In genomic region chr13:32125221-32125621, GRCh38 we compare ENCODE assay signal across 15 cellular contexts.
A peak's percentile ranks its signal among the peaks of the same experiment; 100 is the strongest.
DNase-seq lines count a peak whose midpoint lies in the region; ATAC-seq and TF ChIP-seq lines count a peak whose summit lies in the region.
"Had no signal": no experiment of that assay in that cellular context is flagged by ENCODE, and none has a peak within 500 bp of the region (broad histone marks: within the 10 kb centered on the region; RNA-seq: fewer than 3 reads in every experiment).

No MANE protein-coding gene starts in this region.

- H3K36me3 Mint-ChIP-seq in naive thymus-derived CD4-positive, alpha-beta T cell, result peaks cover 5 to 50% (median 23%) of the 10 kb centered on the region in 5 donors

- H3K27ac ChIP-seq in RWPE2 (ENCODE audit: poor library complexity, severe bottlenecking), result no peak overlapping the region
- peak overlapping the region; percentile 69 for H3K27ac ChIP-seq in skeletal muscle tissue (ENCODE audit: low read depth, low read length)
- H3K27ac ChIP-seq in naive thymus-derived CD4-positive, alpha-beta T cell (ENCODE audit: low read depth, low read length), result no peak overlapping the region
- H3K27ac ChIP-seq: cardiac muscle cell had no signal

- no peaks in the 10 kb centered on the region for H3K36me3 ChIP-seq in RWPE2 (ENCODE audit: low read depth)
- H3K36me3 ChIP-seq in skeletal muscle tissue (ENCODE audit: control insufficient read depth in 3 of 3, insufficient read depth in 3 of 3, low read length in 3 of 3), result no peaks in the 10 kb centered on the region
- no peaks in the 10 kb centered on the region for H3K36me3 ChIP-seq in naive thymus-derived CD4-positive, alpha-beta T cell (ENCODE audit: control insufficient read depth in 2 of 3, insufficient read depth in 3 of 3, low read length in 3 of 3)
- H3K36me3 ChIP-seq: cardiac muscle cell had no signal

- peaks cover 0 to 10% (median 3%) of the 10 kb centered on the region in 11 donors for H3K9me3 Mint-ChIP-seq in naive thymus-derived CD4-positive, alpha-beta T cell

- POLR2A ChIA-PET in naive thymus-derived CD4-positive, alpha-beta T cell (lab: Charles Lee), result interaction anchor here (0.6 kb wide), 1 partner anchor 19 kb away, joined by 3 read pairs; no protein-coding TSS in a partner anchor

- H3K4me3 ChIP-seq in RWPE2 (ENCODE audit: severe bottlenecking), result no peak overlapping the region
- no peak overlapping the region for H3K4me3 ChIP-seq in foreskin fibroblast (ENCODE audit: low read depth in 1 of 2, low read length in 2 of 2)
- peak overlapping the region in 1 of 3 donors; percentile 8 for H3K4me3 ChIP-seq in skeletal muscle tissue (ENCODE audit: low read length in 3 of 3)
- H3K4me3 ChIP-seq in naive thymus-derived CD4-positive, alpha-beta T cell (ENCODE audit: low read length), result no peak overlapping the region
- H3K4me3 ChIP-seq: cardiac muscle cell had no signal

- no peaks in the 10 kb centered on the region for H3K27me3 ChIP-seq in RWPE2 (ENCODE audit: insufficient read depth, poor library complexity, severe bottlenecking)
- H3K27me3 ChIP-seq in skeletal muscle tissue (ENCODE audit: control insufficient read depth in 3 of 3, insufficient read depth in 3 of 3, low read length in 3 of 3), result no peaks in the 10 kb centered on the region
- no peaks in the 10 kb centered on the region for H3K27me3 ChIP-seq in naive thymus-derived CD4-positive, alpha-beta T cell (ENCODE audit: control insufficient read depth in 2 of 2, insufficient read depth in 2 of 2, low read length in 2 of 2)
- H3K27me3 ChIP-seq: cardiac muscle cell had no signal

- ATAC-seq in RWPE2 (ENCODE audit: low read depth), result peak; percentile 35; the same call in 1 of the 3 replicates
- ATAC-seq in GM18870 (IDR thresholded peaks at IDR 0.05; ENCODE audit: unreplicated experiment), result no peak
- no peak for ATAC-seq in naive thymus-derived CD4-positive, alpha-beta T cell
- ATAC-seq: stimulated activated naive CD8-positive, alpha-beta T cell treated with anti-CD3 and anti-CD28 coated beads, Interleukin-15, amount 100 ng/mL, for 72 hours had no signal

- no peak for TF ChIP-seq CTCF in RWPE2 (IDR thresholded peaks at IDR 0.05; ENCODE audit: poor library complexity, severe bottlenecking)
- TF ChIP-seq CTCF in foreskin fibroblast (IDR thresholded peaks at IDR 0.05; ENCODE audit: low read depth, low read length), result no peak

- H3K9me3 ChIP-seq in RWPE2 (ENCODE audit: severe bottlenecking), result no peaks in the 10 kb centered on the region
- H3K9me3 ChIP-seq in skeletal muscle tissue (ENCODE audit: control insufficient read depth in 3 of 3, low read length in 3 of 3), result no peaks in the 10 kb centered on the region
- H3K9me3 ChIP-seq in naive thymus-derived CD4-positive, alpha-beta T cell (ENCODE audit: control insufficient read depth in 2 of 3, low read length in 3 of 3), result no peaks in the 10 kb centered on the region

- H3K4me1 Mint-ChIP-seq in naive thymus-derived CD4-positive, alpha-beta T cell, result peaks cover 0 to 3% (median 0%) of the 10 kb centered on the region in 7 donors
- H3K4me1 Mint-ChIP-seq: B cell; stimulated activated naive CD8-positive, alpha-beta T cell treated with anti-CD3 and anti-CD28 coated beads, Interleukin-15, amount 100 ng/mL, for 72 hours had no signal

- CTCF ChIA-PET in naive thymus-derived CD4-positive, alpha-beta T cell (lab: Charles Lee), result no interaction called here

- H3K9ac ChIP-seq in skeletal muscle tissue (ENCODE audit: low read depth in 1 of 3, low read length in 3 of 3), result peak overlapping the region in 1 of 3 donors; percentile 4

- intact Hi-C loops in naive thymus-derived CD4-positive, alpha-beta T cell (cut with micrococcal nuclease), result no loop called here

- peak; percentile 91 for DNase-seq in EL
- no peak for DNase-seq in RWPE2 (ENCODE audit: low spot score)
- DNase-seq in foreskin fibroblast, result peak; percentile 64 to 79
- no peak for DNase-seq in NCI-H748 treated with DMSO at 0.1 percent for 48 hours (lab: John Stamatoyannopoulos, UW)
- DNase-seq in RPMI8226, result no peak
- DNase-seq in naive thymus-derived CD4-positive, alpha-beta T cell, result no peak
- DNase-seq: activated CD4-positive, alpha-beta T cell treated with anti-CD3 and anti-CD28 coated beads for 1 hour; foreskin melanocyte; NCI-H345; nucleus accumbens; stimulated activated naive CD8-positive, alpha-beta T cell treated with anti-CD3 and anti-CD28 coated beads, Interleukin-15, amount 100 ng/mL, for 72 hours had no signal

- H3K4me3 Mint-ChIP-seq in naive thymus-derived CD4-positive, alpha-beta T cell, result no peak overlapping the region
- H3K4me3 Mint-ChIP-seq: B cell; stimulated activated naive CD8-positive, alpha-beta T cell treated with anti-CD3 and anti-CD28 coated beads, Interleukin-15, amount 100 ng/mL, for 72 hours had no signal

- H3K4me1 ChIP-seq in RWPE2 (ENCODE audit: insufficient read depth, poor library complexity, severe bottlenecking) (peaks cover 5% of the 10 kb centered on the region), skeletal muscle tissue (ENCODE audit: control insufficient read depth in 3 of 3, insufficient read depth in 3 of 3, low read length in 3 of 3) (peaks cover 9 to 19% (median 16%) of the 10 kb centered on the region in 3 donors)
- no peaks in the 10 kb centered on the region for H3K4me1 ChIP-seq in naive thymus-derived CD4-positive, alpha-beta T cell (ENCODE audit: control insufficient read depth in 2 of 2, insufficient read depth in 2 of 2, low read length in 2 of 2)

- no peak overlapping the region for H3K27ac Mint-ChIP-seq in naive thymus-derived CD4-positive, alpha-beta T cell
- H3K27ac Mint-ChIP-seq: B cell; stimulated activated naive CD8-positive, alpha-beta T cell treated with anti-CD3 and anti-CD28 coated beads, Interleukin-15, amount 100 ng/mL, for 72 hours had no signal

- H3K27me3 Mint-ChIP-seq in naive thymus-derived CD4-positive, alpha-beta T cell, result peaks cover 0 to 9% (median 0%) of the 10 kb centered on the region in 5 donors
- H3K27me3 Mint-ChIP-seq: B cell; stimulated activated naive CD8-positive, alpha-beta T cell treated with anti-CD3 and anti-CD28 coated beads, Interleukin-15, amount 100 ng/mL, for 72 hours had no signal

Comparison
In these comparisons a context has a peak if more than half of its experiments do, and no peak if none do; other contexts are left out.
1. DNase-seq: peak in EL (single experiment) and foreskin fibroblast (2 of 2); none in RWPE2 (single experiment), NCI-H748 treated with DMSO at 0.1 percent for 48 hours (single experiment), RPMI8226 (single experiment) and naive thymus-derived CD4-positive, alpha-beta T cell (0 of 9).